Comparison of ENCODE assay signal across 14 cellular contexts in genomic region chr2:3173031-3173430, GRCh38.
"Had no signal": no experiment of that assay in that cellular context is flagged by ENCODE, and none has a peak within 500 bp of the region (broad histone marks: within the 10 kb centered on the region; RNA-seq: fewer than 3 reads in every experiment).

No MANE protein-coding gene starts in this region.

- H3K9me3 ChIP-seq: adrenal gland, breast epithelium, left lung, right atrium auricular region, transverse colon, vagina had no signal

- DNase-seq: activated CD4-positive, alpha-beta memory T cell treated with anti-CD3 and anti-CD28 coated beads for 36 hours; activated CD4-positive, alpha-beta T cell treated with anti-CD3 and anti-CD28 coated beads for 4 hours; activated naive CD4-positive, alpha-beta T cell treated with anti-CD3 and anti-CD28 coated beads, Interleukin-2, amount 10 ng/mL, durations not matched to agents 7 days and 5 days; adrenal gland; effector CD4-positive, alpha-beta T cell; kidney; left lung; occipital lobe; SW 1271; T-helper 2 cell; transverse colon had no signal

- H3K4me1 ChIP-seq: adrenal gland, breast epithelium, left lung, right atrium auricular region, transverse colon had no signal

- H3K36me3 ChIP-seq: adrenal gland, breast epithelium, right atrium auricular region, transverse colon, vagina had no signal

- H3K27ac ChIP-seq: adrenal gland, left lung, right atrium auricular region, transverse colon, vagina had no signal

- H3K27me3 ChIP-seq: adrenal gland, breast epithelium, left lung, right atrium auricular region, transverse colon, vagina had no signal

- H3K4me3 ChIP-seq: adrenal gland, breast epithelium, left lung, right atrium auricular region, transverse colon, vagina had no signal
